1 cellular context compared by ENCODE assay signal in genomic region chr17:75034236-75034908, GRCh38.
TF ChIP-seq lines count a peak whose summit lies in the region.

No MANE protein-coding gene starts in this region.

TF ChIP-seq in HepG2, 621 proteins besides CTCF, POLR2A, EP300 and RAD21 (continued from another document and continues in another):
- peak; percentile 52; the same call in 1 of the 2 replicates for TF ChIP-seq THRA (CRISPR knock-in tag; IDR thresholded peaks at IDR 0.05; ENCODE audit: borderline replicate concordance)
- TF ChIP-seq ZNF281 (CRISPR knock-in tag; IDR thresholded peaks at IDR 0.05; ENCODE audit: borderline replicate concordance), result no peak
- peak; percentile 86 for TF ChIP-seq RFXAP (CRISPR knock-in tag; IDR thresholded peaks at IDR 0.05; ENCODE audit: borderline replicate concordance)
- peak; percentile 91 for TF ChIP-seq MED8 (CRISPR knock-in tag; IDR thresholded peaks at IDR 0.05; ENCODE audit: insufficient replicate concordance)
- no peak; the same call in 1 of the 2 replicates for TF ChIP-seq KDM6A (CRISPR knock-in tag; IDR thresholded peaks at IDR 0.05; ENCODE audit: low read depth)
- TF ChIP-seq SOX5 (CRISPR knock-in tag; IDR thresholded peaks at IDR 0.05; ENCODE audit: borderline replicate concordance), result no peak
- TF ChIP-seq NFATC3 (CRISPR knock-in tag; IDR thresholded peaks at IDR 0.05), result no peak
- no peak for TF ChIP-seq HNRNPK (IDR thresholded peaks at IDR 0.05; ENCODE audit: low read depth, low read length, poor library complexity, severe bottlenecking)
- no peak for TF ChIP-seq SMARCC2 (IDR thresholded peaks at IDR 0.05)
- no peak; the same call in 1 of the 2 replicates for TF ChIP-seq MTF2 (CRISPR knock-in tag; IDR thresholded peaks at IDR 0.05; ENCODE audit: borderline replicate concordance)
- TF ChIP-seq E2F1 (CRISPR knock-in tag; IDR thresholded peaks at IDR 0.05), result peak; percentile 21; the same call in 1 of the 2 replicates
- no peak for TF ChIP-seq ZBTB2 (CRISPR knock-in tag; IDR thresholded peaks at IDR 0.05; ENCODE audit: low read depth)
- no peak for TF ChIP-seq ATM (IDR thresholded peaks at IDR 0.05; ENCODE audit: borderline replicate concordance)
- TF ChIP-seq ZBED4 (CRISPR knock-in tag; IDR thresholded peaks at IDR 0.05; ENCODE audit: borderline replicate concordance), result peak; percentile 54; the same call in 1 of the 2 replicates
- TF ChIP-seq MAFK (conservative IDR thresholded peaks at IDR 0.05 in 1 of 2, IDR thresholded peaks at IDR 0.05 in 1 of 2; ENCODE audit: low read length in 2 of 2), result no peak
- peak; percentile 81; the same call in 1 of the 2 replicates for TF ChIP-seq REPIN1 (CRISPR knock-in tag; IDR thresholded peaks at IDR 0.05; ENCODE audit: borderline replicate concordance, low read depth)
- no peak for TF ChIP-seq PTBP1 (IDR thresholded peaks at IDR 0.05; ENCODE audit: low read depth, low read length, poor library complexity, severe bottlenecking)
- peak; percentile 89 for TF ChIP-seq HDAC2 (CRISPR knock-in tag; IDR thresholded peaks at IDR 0.05)
- TF ChIP-seq JUND (CRISPR knock-in tag; IDR thresholded peaks at IDR 0.05), result peak; percentile 75
- TF ChIP-seq ZNF614 (CRISPR knock-in tag; IDR thresholded peaks at IDR 0.05; ENCODE audit: borderline replicate concordance), result no peak
- TF ChIP-seq DNMT1 (CRISPR knock-in tag; IDR thresholded peaks at IDR 0.05), result peak; percentile 87; the same call in 1 of the 2 replicates
- TF ChIP-seq ZNF558 (CRISPR knock-in tag; IDR thresholded peaks at IDR 0.05; ENCODE audit: borderline replicate concordance), result peak; percentile 71
- TF ChIP-seq KIAA2018 (CRISPR knock-in tag; IDR thresholded peaks at IDR 0.05; ENCODE audit: borderline replicate concordance), result no peak
- peak; percentile 86; the same call in 1 of the 2 replicates for TF ChIP-seq SMAD9 (CRISPR knock-in tag; IDR thresholded peaks at IDR 0.05)
- no peak for TF ChIP-seq DPF2 (CRISPR knock-in tag; IDR thresholded peaks at IDR 0.05; ENCODE audit: borderline replicate concordance, low read depth)
- peak; percentile 67 for TF ChIP-seq TEAD3 (CRISPR knock-in tag; optimal IDR thresholded peaks at IDR 0.05; ENCODE audit: borderline replicate concordance)
- TF ChIP-seq CCDC6 (CRISPR knock-in tag; IDR thresholded peaks at IDR 0.05), result peak; percentile 77
- no peak for TF ChIP-seq ATF4 (CRISPR knock-in tag; IDR thresholded peaks at IDR 0.05)
- TF ChIP-seq HMG20A (CRISPR knock-in tag; IDR thresholded peaks at IDR 0.05; ENCODE audit: borderline replicate concordance), result no peak
- TF ChIP-seq EED (CRISPR knock-in tag; IDR thresholded peaks at IDR 0.05), result no peak; the same call in 1 of the 2 replicates
- TF ChIP-seq ZBTB20 (CRISPR knock-in tag; IDR thresholded peaks at IDR 0.05; ENCODE audit: borderline replicate concordance, low read depth), result peak; percentile 61
- peak; percentile 85 for TF ChIP-seq CREB1 (IDR thresholded peaks at IDR 0.05)
- peak; percentile 68 for TF ChIP-seq CREB1 (CRISPR knock-in tag; IDR thresholded peaks at IDR 0.05)
- TF ChIP-seq ZNF674 (CRISPR knock-in tag; IDR thresholded peaks at IDR 0.05; ENCODE audit: low read depth), result no peak
- no peak; the same call in 1 of the 2 replicates for TF ChIP-seq HCFC1 (IDR thresholded peaks at IDR 0.05; ENCODE audit: low read depth, low read length)
- TF ChIP-seq SP2 (CRISPR knock-in tag; IDR thresholded peaks at IDR 0.05), result no peak
- TF ChIP-seq NR2C2 (CRISPR knock-in tag; IDR thresholded peaks at IDR 0.05; ENCODE audit: borderline replicate concordance), result peak; percentile 67
